Comparison of ENCODE assay signal across 8 cellular contexts in genomic region chr2:181085729-181086128, GRCh38.
"Had no signal": no experiment of that assay in that cellular context is flagged by ENCODE, and none has a peak within 500 bp of the region (broad histone marks: within the 10 kb centered on the region; RNA-seq: fewer than 3 reads in every experiment).

No MANE protein-coding gene starts in this region.

- H3K4me3 ChIP-seq: GM23248 had no signal

- H2AFZ ChIP-seq: GM23248 had no signal

- H3K4me2 ChIP-seq: KMS-11 had no signal

- H3K27ac Mint-ChIP-seq: IgD-negative memory B cell had no signal

- FAIRE-seq: HTR-8/SVneo had no signal

- DNase-seq: GM23248, GOT3, H7, HCEC 1CT, KBM-7 had no signal

- H3K9ac ChIP-seq: GM23248, KMS-11 had no signal

- H3K4me3 Mint-ChIP-seq: IgD-negative memory B cell had no signal

- H3K27ac ChIP-seq: GM23248, KMS-11 had no signal
